ENCODE assay signal across 10 cellular contexts in the genomic region with DNA sequence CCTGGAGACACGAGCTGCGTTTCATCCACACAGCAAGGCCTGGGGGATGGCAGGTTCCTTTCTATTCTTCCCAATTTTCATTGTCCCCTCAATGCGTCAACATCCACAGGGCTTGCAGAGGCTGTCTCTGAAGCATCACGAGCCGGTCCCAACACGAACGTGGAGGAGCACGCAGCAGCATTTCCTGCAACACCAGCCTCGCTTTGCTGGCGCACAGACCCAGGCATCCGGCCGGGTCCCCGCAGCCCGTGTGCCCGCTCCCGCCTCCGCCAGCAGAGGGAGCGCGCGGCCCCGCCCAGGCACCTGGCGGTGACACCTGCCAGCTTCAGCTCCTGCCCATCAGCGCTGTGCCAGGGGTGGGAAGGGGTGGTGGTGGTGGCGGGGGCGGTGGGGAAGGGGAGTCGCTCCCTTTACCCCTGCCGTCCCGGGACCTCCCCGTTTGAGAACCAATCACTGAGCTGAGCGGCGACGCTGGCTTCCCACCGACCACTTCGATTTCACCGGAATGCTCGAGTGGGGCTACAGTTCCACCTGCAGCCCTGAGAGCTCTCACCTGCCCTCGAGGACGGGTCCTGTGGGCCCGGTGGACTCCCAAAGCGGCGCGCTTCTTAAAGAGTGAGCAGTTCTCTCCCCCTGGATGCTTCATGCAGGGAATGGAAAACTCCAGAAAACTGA.
DNase-seq lines count a peak whose midpoint lies in the region; ATAC-seq, FAIRE-seq and TF ChIP-seq lines count a peak whose summit lies in the region.
"Had no signal": no experiment of that assay in that cellular context is flagged by ENCODE, and none has a peak within 500 bp of the region (broad histone marks: within the 10 kb centered on the region; RNA-seq: fewer than 3 reads in every experiment).

No MANE protein-coding gene starts in this region.

- no peaks in the 10 kb centered on the region for H3K4me1 ChIP-seq in keratinocyte (ENCODE audit: control insufficient read depth, extremely low read depth, insufficient read depth, low read length)
- H3K4me1 ChIP-seq: HAP-1 had no signal

- H3K36me3 Mint-ChIP-seq in type B pancreatic cell = no peaks in the 10 kb centered on the region

- no peak overlapping the region for H3K4me3 Mint-ChIP-seq in type B pancreatic cell
- H3K4me3 Mint-ChIP-seq: central memory CD8-positive, alpha-beta T cell had no signal

- no peaks in the 10 kb centered on the region for H3K9me1 ChIP-seq in keratinocyte (ENCODE audit: control insufficient read depth, extremely low read depth, insufficient read depth, low read length)

- H4K20me1 ChIP-seq in keratinocyte (ENCODE audit: control insufficient read depth, extremely low read depth, insufficient read depth, low read length) = no peaks in the 10 kb centered on the region

- FAIRE-seq in keratinocyte (lab: Jason Lieb, UNC) = no peak

- H3K4me2 ChIP-seq in keratinocyte (ENCODE audit: control insufficient read depth, extremely low read depth, insufficient read depth, low read depth, low read length) = no peak overlapping the region

- DNase-seq in COLO668 (lab: John Stamatoyannopoulos, UW; ENCODE audit: unreplicated experiment) = peak; percentile 52
- DNase-seq in HuH-7 (ENCODE audit: low spot score) = peak; percentile 49
- DNase-seq in activated CD4-positive, alpha-beta T cell treated with anti-CD3 and anti-CD28 coated beads, Interleukin-2, amount 50 U/mL, for 48 hours = peak; percentile 43 to 49
- DNase-seq in keratinocyte (ENCODE audit: low read depth, low spot score) = no peak
- DNase-seq in type B pancreatic cell (ENCODE audit: extremely low spot score, unreplicated experiment) = no peak
- no peak for DNase-seq in KG1 (lab: John Stamatoyannopoulos, UW)
- no peak for DNase-seq in hippocampal formation (lab: John Stamatoyannopoulos, UW)

- H3K27ac Mint-ChIP-seq in type B pancreatic cell = no peak overlapping the region

- H2AFZ ChIP-seq in keratinocyte (ENCODE audit: control insufficient read depth, low read length) = no peak overlapping the region

- H3K27me3 Mint-ChIP-seq in type B pancreatic cell = peaks cover 30% of the 10 kb centered on the region

- TF ChIP-seq CTCF in keratinocyte (optimal IDR thresholded peaks at IDR 0.05 in 1 of 3, IDR thresholded peaks at IDR 0.05 in 1 of 3, conservative IDR thresholded peaks at IDR 0.05 in 1 of 3; ENCODE audit: extremely low read depth in 1 of 3, insufficient read depth in 2 of 3, low read length in 3 of 3) = peak; percentile 36 to 85 (median 84)
- TF ChIP-seq CTCF in type B pancreatic cell (conservative IDR thresholded peaks at IDR 0.05) = peak; percentile 74

- no peaks in the 10 kb centered on the region for H3K79me2 ChIP-seq in keratinocyte (ENCODE audit: control insufficient read depth, insufficient read depth, low read length)

- no peak overlapping the region for H3K27ac ChIP-seq in keratinocyte (ENCODE audit: control insufficient read depth, insufficient read depth, low read length)

- no peaks in the 10 kb centered on the region for H3K27me3 ChIP-seq in keratinocyte (ENCODE audit: control insufficient read depth, extremely low read depth, insufficient read depth, low read length)

- dilution Hi-C loops in keratinocyte (cut with MboI; ENCODE audit: extremely low pct_ligation_motif_present, low sequenced_read_pairs) = no loop called here

- H3K4me3 ChIP-seq in keratinocyte (ENCODE audit: control insufficient read depth in 2 of 3, extremely low read depth in 1 of 3, insufficient read depth in 2 of 3, low read depth in 1 of 3, low read length in 3 of 3) = no peak overlapping the region
- H3K4me3 ChIP-seq: HAP-1 had no signal

- H3K9me3 ChIP-seq in keratinocyte (ENCODE audit: control insufficient read depth, low read depth, low read length) = no peaks in the 10 kb centered on the region
- H3K9me3 ChIP-seq: HAP-1 had no signal

- no peaks in the 10 kb centered on the region for H3K36me3 ChIP-seq in keratinocyte (ENCODE audit: control insufficient read depth in 2 of 2, extremely low read depth in 1 of 2, insufficient read depth in 2 of 2, low read length in 2 of 2)
- H3K36me3 ChIP-seq: HAP-1 had no signal

- H3K9ac ChIP-seq in keratinocyte (ENCODE audit: control insufficient read depth, extremely low read depth, insufficient read depth, low read length) = no peak overlapping the region

- peaks cover 7% of the 10 kb centered on the region for H3K4me1 Mint-ChIP-seq in type B pancreatic cell (ENCODE audit: unreplicated experiment)
- H3K4me1 Mint-ChIP-seq: central memory CD8-positive, alpha-beta T cell had no signal

- ATAC-seq in GM19372 (IDR thresholded peaks at IDR 0.05; ENCODE audit: low read depth, unreplicated experiment) = peak; percentile 75

- H3K9me3 Mint-ChIP-seq in type B pancreatic cell = no peaks in the 10 kb centered on the region
- H3K9me3 Mint-ChIP-seq: central memory CD8-positive, alpha-beta T cell had no signal

Comparison
In these comparisons a context has a peak if more than half of its experiments do, and no peak if none do; other contexts are left out.
1. DNase-seq: peak in COLO668 (single experiment), HuH-7 (single experiment) and activated CD4-positive, alpha-beta T cell treated with anti-CD3 and anti-CD28 coated beads, Interleukin-2, amount 50 U/mL, for 48 hours (2 of 2); none in keratinocyte (single experiment), type B pancreatic cell (single experiment), KG1 (single experiment) and hippocampal formation (0 of 2).